ENCODE assay signal across 1 cellular context in genomic region chr5:10030219-10030831, GRCh38.
TF ChIP-seq lines count a peak whose summit lies in the region.

No MANE protein-coding gene starts in this region.

TF ChIP-seq in SK-N-SH, 30 proteins besides CTCF, POLR2A, EP300 and RAD21 (continued from another document):
- TF ChIP-seq REST (IDR thresholded peaks at IDR 0.05; ENCODE audit: low read depth, low read length): no peak
- no peak for TF ChIP-seq YY1 (IDR thresholded peaks at IDR 0.05; ENCODE audit: low read depth)
- TF ChIP-seq TCF12 (IDR thresholded peaks at IDR 0.05): no peak
- no peak for TF ChIP-seq JUND (IDR thresholded peaks at IDR 0.05)
- TF ChIP-seq EZH2phosphoT487 (IDR thresholded peaks at IDR 0.05; ENCODE audit: borderline replicate concordance, low read depth): no peak
- no peak for TF ChIP-seq MXI1 (IDR thresholded peaks at IDR 0.05; ENCODE audit: low read depth, low read length)
- no peak for TF ChIP-seq FOXM1 (IDR thresholded peaks at IDR 0.05; ENCODE audit: low read depth)
- TF ChIP-seq GABPA (IDR thresholded peaks at IDR 0.05; ENCODE audit: low read depth): no peak
